In the genomic region with DNA sequence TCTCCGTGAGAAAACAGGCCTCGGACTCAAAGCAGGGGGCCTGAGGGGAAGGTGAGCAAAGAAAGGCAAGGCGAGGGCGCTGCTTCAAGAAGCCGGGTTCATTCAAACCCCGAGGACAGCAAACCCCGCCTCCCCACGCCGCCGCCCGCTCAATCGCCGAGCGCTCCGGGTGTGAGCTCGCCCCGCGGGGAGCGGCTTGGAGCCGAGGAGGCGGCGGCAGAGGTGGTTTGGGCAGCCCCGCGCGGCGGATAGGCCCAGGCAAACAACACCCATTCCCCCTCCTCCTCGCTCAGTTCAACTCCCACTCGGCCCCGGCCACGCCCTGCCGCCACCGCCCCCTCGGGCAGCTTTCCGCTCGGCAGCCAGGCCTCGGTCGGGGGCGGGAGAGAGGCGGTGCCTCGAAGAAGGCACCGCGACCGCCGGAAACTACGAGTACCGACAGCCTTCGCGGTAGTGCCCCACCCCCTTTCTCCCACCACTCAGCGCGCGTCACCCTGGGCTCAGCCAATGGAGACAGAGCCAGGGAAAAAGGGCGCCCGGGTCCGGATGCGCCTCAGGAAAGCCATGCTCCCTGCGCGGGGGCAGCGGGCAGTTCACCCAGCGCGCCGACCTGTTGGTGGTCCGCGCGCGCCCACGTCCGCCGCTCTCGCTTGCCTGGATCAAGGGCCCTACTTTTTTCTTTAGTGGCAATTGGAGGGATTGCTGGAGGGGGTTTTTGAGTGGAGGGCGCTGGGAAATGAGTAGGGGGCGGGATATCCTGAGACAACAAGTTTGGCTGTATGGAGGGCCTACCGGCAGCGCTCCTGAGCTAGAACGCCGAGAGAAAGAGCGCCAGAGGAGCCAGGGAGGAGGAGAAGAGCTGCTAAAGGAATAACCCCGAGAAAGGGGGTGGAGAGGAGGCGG, we compare ENCODE assay signal across 8 cellular contexts. TPM values are rescaled to one million over a fixed set of nuclear protein-coding genes. Genes with fewer than 3 reads are reported as not detected.
DNase-seq lines count a peak whose midpoint lies in the region; ATAC-seq, FAIRE-seq and TF ChIP-seq lines count a peak whose summit lies in the region.

No MANE protein-coding gene starts in this region.

- no peaks in the 10 kb centered on the region for H3K9me3 Mint-ChIP-seq in natural killer cell treated with Interleukin-12 subunit alpha and Interleukin-12 subunit beta and Interleukin-15 and Interleukin-18, amount 100 ng/mL, for 72 hours

- POLR2A ChIA-PET in RWPE1 (lab: Yijun Ruan, JAX; ENCODE audit: low non-redundant PET) = no interaction called here

- peak overlapping the region; percentile 93 for H3K27ac ChIP-seq in RWPE1

- peak overlapping the region; percentile 100 for H3K4me3 Mint-ChIP-seq in natural killer cell treated with Interleukin-12 subunit alpha and Interleukin-12 subunit beta and Interleukin-15 and Interleukin-18, amount 100 ng/mL, for 72 hours

- peak overlapping the region; percentile 100 for H3K27ac Mint-ChIP-seq in natural killer cell treated with Interleukin-12 subunit alpha and Interleukin-12 subunit beta and Interleukin-15 and Interleukin-18, amount 100 ng/mL, for 72 hours

- DNase-seq in ELF-1 (ENCODE audit: low read depth, low spot score) (peak; percentile 100), H54 (ENCODE audit: insufficient read length, low spot score) (peak; percentile 99), LoVo (ENCODE audit: low spot score) (peak; percentile 99), RWPE1 (ENCODE audit: low spot score) (peak; percentile 98), fibroblast of pulmonary artery (ENCODE audit: low read depth) (peak; percentile 99)
- DNase-seq in activated T-helper 9 cell treated with anti-CD3 and anti-CD28 coated beads, Interleukin-2, amount 50 U/mL, for 16 hours (ENCODE audit: low read depth) = peak; percentile 99
- DNase-seq in natural killer cell treated with Interleukin-12 subunit alpha and Interleukin-12 subunit beta and Interleukin-15 and Interleukin-18, amount 100 ng/mL, for 72 hours (ENCODE audit: low spot score) = peak; percentile 100
- DNase-seq in stimulated activated naive CD4-positive, alpha-beta T cell treated with Interleukin-2 at 50 U/mL for 16 hours (lab: John Stamatoyannopoulos, UW) = peak; percentile 100

- peak; percentile 83 for FAIRE-seq in H54 (lab: Jason Lieb, UNC)

- peak; percentile 88 to 90 for ATAC-seq in natural killer cell treated with Interleukin-12 subunit alpha and Interleukin-12 subunit beta and Interleukin-15 and Interleukin-18, amount 100 ng/mL, for 72 hours

- no peaks in the 10 kb centered on the region for H3K27me3 Mint-ChIP-seq in natural killer cell treated with Interleukin-12 subunit alpha and Interleukin-12 subunit beta and Interleukin-15 and Interleukin-18, amount 100 ng/mL, for 72 hours

- peaks cover 31 to 49% of the 10 kb centered on the region in 2 donors for H3K4me1 Mint-ChIP-seq in natural killer cell treated with Interleukin-12 subunit alpha and Interleukin-12 subunit beta and Interleukin-15 and Interleukin-18, amount 100 ng/mL, for 72 hours (ENCODE audit: low read depth in 2 of 2)

- peak overlapping the region; percentile 95 for H3K4me3 ChIP-seq in fibroblast of pulmonary artery (replicated peaks; ENCODE audit: low read depth, low read length)

- TF ChIP-seq POLR2A in H54 (IDR thresholded peaks at IDR 0.05; ENCODE audit: low read depth, low read length) = peak; percentile 82

- CTCF ChIA-PET in RWPE1 (lab: Yijun Ruan, JAX) = interaction anchor here (0.6 kb wide), 1 partner anchor 38 kb away, joined by 3 read pairs; no protein-coding TSS in a partner anchor

- H3K36me3 Mint-ChIP-seq in natural killer cell treated with Interleukin-12 subunit alpha and Interleukin-12 subunit beta and Interleukin-15 and Interleukin-18, amount 100 ng/mL, for 72 hours = peaks cover 13% of the 10 kb centered on the region

- TF ChIP-seq CTCF in RWPE1 (conservative IDR thresholded peaks at IDR 0.05; ENCODE audit: low read depth) (no peak), fibroblast of pulmonary artery (IDR thresholded peaks at IDR 0.05; ENCODE audit: low read length, missing control alignments) (no peak)

RNA-seq across cellular contexts. Expression of a gene that starts 0.7 kb away (rescaled TPM):
- total RNA-seq in natural killer cell treated with Interleukin-12 subunit alpha and Interleukin-12 subunit beta and Interleukin-15 and Interleukin-18, amount 100 ng/mL, for 72 hours = 10 to 100 TPM; 19.9 to 22.6 TPM

Comparison
In these comparisons a context has a peak if more than half of its experiments do, and no peak if none do; other contexts are left out.
1. Peak in every context shown above with its lines: DNase-seq, ATAC-seq, H3K4me3 ChIP-seq and H3K27ac ChIP-seq.